In the genomic region with DNA sequence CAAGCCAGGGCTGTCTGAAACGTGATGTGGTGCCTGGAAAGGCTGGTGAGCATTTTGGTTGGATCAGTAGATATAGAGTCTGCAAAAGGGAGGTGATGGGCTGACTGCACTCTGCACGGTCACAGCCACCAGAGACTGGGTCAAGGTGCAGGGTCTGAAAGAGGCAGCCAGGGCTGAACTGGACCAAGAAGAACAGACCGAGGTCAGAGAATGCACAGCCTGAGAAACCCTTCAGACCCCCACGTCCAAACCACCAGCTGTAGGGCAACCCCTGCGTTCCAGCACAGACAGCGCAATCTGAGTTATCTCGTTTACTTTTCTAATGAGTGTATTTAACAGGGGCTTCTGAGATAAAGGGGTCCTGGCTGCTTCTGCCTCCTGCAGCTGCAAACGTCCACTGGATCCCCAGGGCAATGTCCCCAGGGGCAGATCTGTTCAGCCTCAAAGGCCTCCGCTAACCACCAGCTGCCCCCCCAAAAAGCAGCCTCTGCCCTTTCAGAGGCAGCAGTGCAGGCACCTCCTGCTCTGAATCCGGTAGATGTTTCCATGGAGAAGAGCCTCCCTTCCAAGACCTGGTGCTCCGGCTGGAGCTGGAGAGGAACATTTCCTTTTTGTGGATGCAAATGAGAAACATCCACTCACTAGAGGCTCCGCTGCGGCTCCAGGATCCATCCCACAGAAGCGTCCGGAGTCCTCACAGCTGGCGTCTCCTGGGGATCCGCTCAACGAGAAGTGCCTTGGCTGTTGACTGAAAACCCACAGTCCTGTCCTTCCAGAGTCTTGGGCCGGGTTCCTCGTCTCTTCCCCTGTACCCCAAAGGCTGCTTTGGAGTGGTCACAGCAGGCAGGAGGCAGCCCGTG, we compare ENCODE assay signal across 12 cellular contexts. TPM values are rescaled to one million over a fixed set of nuclear protein-coding genes. Genes with fewer than 3 reads are reported as not detected.
DNase-seq lines count a peak whose midpoint lies in the region; ATAC-seq, FAIRE-seq and TF ChIP-seq lines count a peak whose summit lies in the region.
"Had no signal": no experiment of that assay in that cellular context is flagged by ENCODE, and none has a peak within 500 bp of the region (broad histone marks: within the 10 kb centered on the region; RNA-seq: fewer than 3 reads in every experiment).

No MANE protein-coding gene starts in this region.

- H2AK5ac ChIP-seq in H1 (ENCODE audit: low read depth, low read length), result peak overlapping the region; percentile 96; the same call in 1 of the 2 replicates

- H3K9me3 Mint-ChIP-seq in T-helper 2 cell treated with Interferon-gamma antibody and Interleukin-4, amounts not matched to agents 5 μg/mL and 100 μg/mL, for 36 hours, result no peaks in the 10 kb centered on the region

- no peak overlapping the region for H3K23ac ChIP-seq in H1 (ENCODE audit: insufficient read length)

- CTCF ChIA-PET in H1 (lab: Charles Lee; ENCODE audit: partially characterized antibody), result interaction anchor here (1.1 to 1.9 kb wide), 3 partner anchors 24 to 163 kb away, joined by 4 to 5 read pairs (median 4); no protein-coding TSS in a partner anchor

- H3K79me1 ChIP-seq in H1 (ENCODE audit: low read depth, low read length), result no peaks in the 10 kb centered on the region

- TF ChIP-seq POLR2A in H1 (IDR thresholded peaks at IDR 0.05; ENCODE audit: control extremely low read depth in 1 of 2, low read depth in 2 of 2, low read length in 2 of 2), result no peak

- H2BK120ac ChIP-seq in H1 (replicated peaks; ENCODE audit: low read depth, low read length), result no peak overlapping the region

- H3K9me3 ChIP-seq in H1 (ENCODE audit: insufficient read depth in 2 of 2, low read depth in 1 of 2, low read length in 1 of 2), result no peaks in the 10 kb centered on the region

- peak overlapping the region; percentile 44 for H3K4me3 Mint-ChIP-seq in T-helper 2 cell treated with Interferon-gamma antibody and Interleukin-4, amounts not matched to agents 5 μg/mL and 100 μg/mL, for 36 hours

- no peak overlapping the region for H3K27ac Mint-ChIP-seq in T-helper 2 cell treated with Interferon-gamma antibody and Interleukin-4, amounts not matched to agents 5 μg/mL and 100 μg/mL, for 36 hours

- intact Hi-C loops in posterior vena cava (cut with DNase I), result no loop called here

- H4K91ac ChIP-seq in H1 (replicated peaks; ENCODE audit: insufficient read length, low read length), result no peak overlapping the region

- no peak overlapping the region for H3K56ac ChIP-seq in H1 (replicated peaks; ENCODE audit: insufficient read length, low read depth, low read length)

- peaks cover 61% of the 10 kb centered on the region for H3K27me3 Mint-ChIP-seq in T-helper 2 cell treated with Interferon-gamma antibody and Interleukin-4, amounts not matched to agents 5 μg/mL and 100 μg/mL, for 36 hours (ENCODE audit: low read depth)

- no peak overlapping the region for H2BK5ac ChIP-seq in H1 (ENCODE audit: low read depth, low read length)

- H3K4ac ChIP-seq in H1 (replicated peaks; ENCODE audit: insufficient read length, low read depth, low read length), result peak overlapping the region; percentile 67

- no peak overlapping the region for H3K18ac ChIP-seq in H1 (ENCODE audit: extremely low read depth, low read length)

- ATAC-seq in GM21723 (IDR thresholded peaks at IDR 0.05; ENCODE audit: unreplicated experiment), result no peak

- no peak overlapping the region for H2BK20ac ChIP-seq in H1 (ENCODE audit: low read length)

- no peaks in the 10 kb centered on the region for H3K36me3 ChIP-seq in H1 (ENCODE audit: control insufficient read depth in 2 of 4, insufficient read depth in 4 of 4, low read length in 3 of 4)

- 0 out of 2 replicates have a peak overlapping the region, but pooled peaks have one; percentile 46 for H2BK15ac ChIP-seq in H1 (ENCODE audit: low read length)

- peaks cover 22 to 45% (median 41%) of the 10 kb centered on the region in 4 experiments for H3K27me3 ChIP-seq in H1 (replicated peaks in 1 of 4; ENCODE audit: control insufficient read depth in 3 of 4, extremely low read depth in 1 of 4, insufficient read depth in 3 of 4, low read length in 3 of 4)

- TF ChIP-seq CTCF in H1 (IDR thresholded peaks at IDR 0.05; ENCODE audit: control extremely low read depth in 1 of 3, insufficient read depth in 1 of 3, low read depth in 1 of 3, low read length in 3 of 3), result no peak

- H4K5ac ChIP-seq in H1 (ENCODE audit: insufficient read length, low read depth, low read length), result no peak overlapping the region

- peaks cover 2% of the 10 kb centered on the region for H3K36me3 Mint-ChIP-seq in T-helper 2 cell treated with Interferon-gamma antibody and Interleukin-4, amounts not matched to agents 5 μg/mL and 100 μg/mL, for 36 hours (ENCODE audit: low read depth)

- DNase-seq in T-helper 2 cell treated with Interferon-gamma antibody and Interleukin-4, amounts not matched to agents 5 μg/mL and 100 μg/mL, for 36 hours (ENCODE audit: low spot score), result no peak
- DNase-seq in T-helper 2 cell (no peak), LHCN-M2 (ENCODE audit: low read depth) (peak; percentile 54), H1 (ENCODE audit: low read depth in 1 of 2, low spot score in 2 of 2) (no peak), posterior vena cava (ENCODE audit: low spot score) (peak; percentile 61), HPDE6-E6E7 (ENCODE audit: extremely low spot score) (no peak), NK-92 (lab: John Stamatoyannopoulos, UW; ENCODE audit: unreplicated experiment) (no peak)
- DNase-seq: activated CD4-positive, alpha-beta T cell treated with anti-CD3 and anti-CD28 coated beads for 1 hour had no signal

- H3K79me2 ChIP-seq in H1 (ENCODE audit: control insufficient read depth in 1 of 2, insufficient read depth in 2 of 2, low read length in 2 of 2), result no peaks in the 10 kb centered on the region
- H3K79me2 ChIP-seq: parathyroid adenoma had no signal

- H3K4me2 ChIP-seq in H1 (ENCODE audit: insufficient read depth in 1 of 2, low read depth in 2 of 2, low read length in 2 of 2), result peak overlapping the region in 1 of 2 experiments; percentile 75; a peak in 1 of 4 replicates

- peaks cover 8% of the 10 kb centered on the region; the same call in 1 of the 2 replicates for H3K23me2 ChIP-seq in H1 (ENCODE audit: low read depth, low read length)

- H4K20me1 ChIP-seq in H1 (replicated peaks in 1 of 2; ENCODE audit: control insufficient read depth in 1 of 2, insufficient read depth in 2 of 2, low read length in 2 of 2), result peaks cover 1 to 6% of the 10 kb centered on the region in 2 experiments

- no peak overlapping the region for H3K14ac ChIP-seq in H1 (ENCODE audit: insufficient read length)

- peak overlapping the region in 1 of 4 experiments; percentile 76; a peak in 1 of 8 replicates for H3K4me3 ChIP-seq in H1 (ENCODE audit: extremely low read depth in 1 of 4, insufficient read depth in 2 of 4, low read depth in 3 of 4, low read length in 4 of 4)

- no peak overlapping the region; a peak in 1 of 7 replicates for H3K9ac ChIP-seq in H1 (replicated peaks in 1 of 4; ENCODE audit: extremely low read depth in 1 of 4, low read depth in 3 of 4, low read length in 3 of 4)
- H3K9ac ChIP-seq: parathyroid adenoma had no signal

- H2BK12ac ChIP-seq in H1 (ENCODE audit: low read depth, low read length), result 0 out of 2 replicates have a peak overlapping the region, but pooled peaks have one; percentile 60

- peaks cover 4% of the 10 kb centered on the region for H3K4me1 Mint-ChIP-seq in T-helper 2 cell treated with Interferon-gamma antibody and Interleukin-4, amounts not matched to agents 5 μg/mL and 100 μg/mL, for 36 hours (ENCODE audit: low read depth)

- H3K4me1 ChIP-seq in H1 (replicated peaks in 1 of 4; ENCODE audit: control insufficient read depth in 3 of 4, insufficient read depth in 4 of 4, low read length in 3 of 4), result peaks cover 0 to 12% (median 5%) of the 10 kb centered on the region in 4 experiments; a peak in 5 of 7 replicates
- H3K4me1 ChIP-seq: parathyroid adenoma had no signal

- no peak for TF ChIP-seq RAD21 in H1 (IDR thresholded peaks at IDR 0.05 in 1 of 2, conservative IDR thresholded peaks at IDR 0.05 in 1 of 2; ENCODE audit: low read depth in 2 of 2, low read length in 2 of 2)

- H2AFZ ChIP-seq in H1 (ENCODE audit: low read length), result no peak overlapping the region
- H2AFZ ChIP-seq: parathyroid adenoma had no signal

- WGBS in H1 (ENCODE audit: extremely low coverage in 1 of 2, insufficient coverage in 1 of 2, insufficient read length in 1 of 2, insufficient replicate concordance in 2 of 2, low coverage in 1 of 2, low lambda C conversion rate in 2 of 2, missing lambda C conversion rate in 1 of 2), 2 experiments, result 83% methylated on average over 21 of the region's 21 CpGs; no CpG with 5 or more reads in 1 of the 2 experiments

- no peak overlapping the region for H4K8ac ChIP-seq in H1 (ENCODE audit: extremely low read depth, insufficient read depth, low read length)

- POLR2A ChIA-PET in H1 (lab: Charles Lee; ENCODE audit: partially characterized antibody), result no interaction called here

- no peak overlapping the region for H3K27ac ChIP-seq in H1 (ENCODE audit: low read depth, low read length)
- H3K27ac ChIP-seq: parathyroid adenoma had no signal

- no peak for TF ChIP-seq EP300 in H1 (IDR thresholded peaks at IDR 0.05; ENCODE audit: borderline replicate concordance in 1 of 2, low read depth in 2 of 2, low read length in 2 of 2)

- no peak for FAIRE-seq in H1 (lab: Jason Lieb, UNC)
- FAIRE-seq: islet of Langerhans had no signal

TF ChIP-seq in H1, 55 proteins besides CTCF, POLR2A, EP300 and RAD21:
- TF ChIP-seq BCL11A (IDR thresholded peaks at IDR 0.05; ENCODE audit: low read depth in 2 of 2, low read length in 2 of 2) (no peak), CEBPB (IDR thresholded peaks at IDR 0.05; ENCODE audit: low read depth, low read length) (no peak), TCF12 (IDR thresholded peaks at IDR 0.05; ENCODE audit: low read depth, low read length) (no peak), EZH2 (IDR thresholded peaks at IDR 0.05; ENCODE audit: low read depth, low read length, severe bottlenecking) (no peak), BACH1 (IDR thresholded peaks at IDR 0.05; ENCODE audit: low read length) (no peak), SUZ12 (IDR thresholded peaks at IDR 0.05; ENCODE audit: low read length) (0 out of 2 replicates have a peak, but pooled peaks have one; percentile 10)

RNA-seq across cellular contexts. Expression of gene KCNG2, which starts 1.0 kb away (rescaled TPM):
- total RNA-seq in LHCN-M2 (2014; rRNA removed), result 0.06 and 0.13 TPM in 2 replicates
- 0.04 TPM for polyA plus RNA-seq in LHCN-M2 (2012)
- total RNA-seq in H1 (2021; fragmentation: NEBNext Ultra II Directional; extraction: Animal tissue kit (Norgen Biotek cat#: 25700)), result 0.19 TPM in 1 of 2 replicates, not detected in the other
- 0.71 and 0.74 TPM in 2 replicates for polyA plus RNA-seq in H1 (2011; rRNA removed)
- 0.52 TPM for polyA plus RNA-seq in H1 (2011; cell fraction: cytosol; rRNA removed)
- 0.57 TPM for polyA plus RNA-seq in H1 (2011; cell fraction: nucleus; rRNA removed)
- 0.23 to 0.52 TPM (median 0.32 TPM) in 3 of 4 replicates, not detected in the other for polyA plus RNA-seq in H1 (2012, experiment 1 of 2)
- polyA plus RNA-seq in H1 (2012, experiment 2 of 2), result 0.14 TPM
- polyA plus RNA-seq in H1 (2013, experiment 1 of 2), result 0.10 TPM
- polyA plus RNA-seq in H1 (2013, experiment 2 of 2), result 0.04 TPM
- 0.13 TPM in 1 of 2 replicates, not detected in the other for polyA minus RNA-seq in H1 (2011; rRNA and poly(A)+ RNA removed)
- not detected for polyA minus RNA-seq in H1 (2011; cell fraction: cytosol; rRNA and poly(A)+ RNA removed)
- not detected for polyA minus RNA-seq in H1 (2011; cell fraction: nucleus; rRNA and poly(A)+ RNA removed)
- under 1 TPM; 0.38 to 0.56 TPM for total RNA-seq in posterior vena cava
- total RNA-seq: ureter had no signal

Comparison
In these comparisons a context has a peak if more than half of its experiments do, and no peak if none do; other contexts are left out.
1. DNase-seq: peak in LHCN-M2 (single experiment) and posterior vena cava (single experiment); none in T-helper 2 cell treated with Interferon-gamma antibody and Interleukin-4, amounts not matched to agents 5 μg/mL and 100 μg/mL, for 36 hours (single experiment), T-helper 2 cell (0 of 5), H1 (0 of 2), HPDE6-E6E7 (single experiment) and NK-92 (single experiment).